19 cellular contexts compared by ENCODE assay signal in genomic region chr4:6480532-6481088, GRCh38. TPM values are rescaled to one million over a fixed set of nuclear protein-coding genes. Genes with fewer than 3 reads are reported as not detected.
"Had no signal": no experiment of that assay in that cellular context is flagged by ENCODE, and none has a peak within 500 bp of the region (broad histone marks: within the 10 kb centered on the region; RNA-seq: fewer than 3 reads in every experiment).

No MANE protein-coding gene starts in this region.

- ATAC-seq: activated naive CD4-positive, alpha-beta T cell treated with anti-CD3 and anti-CD28 coated beads, Interleukin-2, amount 50 U/mL, for 72 hours; gastroesophageal sphincter; SK-N-SH treated with all-trans-retinoic acid at 6 μM for 48 hours had no signal

- FAIRE-seq: endometrium, keratinocyte had no signal

- H3K27ac Mint-ChIP-seq: activated naive CD4-positive, alpha-beta T cell treated with anti-CD3 and anti-CD28 coated beads, Interleukin-2, amount 50 U/mL, for 72 hours; activated T-cell treated with anti-CD3 and anti-CD28 coated beads, Interleukin-2, amount 50 U/mL, for 24 hours; nephron progenitor cell had no signal

- H3K4me3 Mint-ChIP-seq: activated T-cell treated with anti-CD3 and anti-CD28 coated beads, Interleukin-2, amount 50 U/mL, for 24 hours; nephron progenitor cell had no signal

- H3K36me3 Mint-ChIP-seq: activated naive CD4-positive, alpha-beta T cell treated with anti-CD3 and anti-CD28 coated beads, Interleukin-2, amount 50 U/mL, for 72 hours had no signal

- DNase-seq: activated CD4-positive, alpha-beta T cell treated with anti-CD3 and anti-CD28 coated beads, Interleukin-2, amount 50 U/mL, for 1 hour; activated effector memory CD4-positive, alpha-beta T cell treated with Interleukin-2 at 50 U/mL for 16 hours; activated T-cell treated with anti-CD3 and anti-CD28 coated beads, Interleukin-2, amount 50 U/mL, for 24 hours; brain microvascular endothelial cell; cerebellar nuclear complex; dorsolateral prefrontal cortex; left ventricle myocardium inferior; mesenchymal stem cell; nephron progenitor cell; ovary; stimulated activated CD4-positive, alpha-beta T cell treated with anti-CD3 and anti-CD28 coated beads, Interleukin-4, amount 100 ng/mL, for 4 hours; stomach; T-helper 2 cell had no signal

RNA-seq across cellular contexts. Expression of gene PPP2R2C, which starts 8.2 kb away (rescaled TPM):
- total RNA-seq: activated naive CD4-positive, alpha-beta T cell treated with anti-CD3 and anti-CD28 coated beads, Interleukin-2, amount 50 U/mL, for 72 hours; skeletal muscle tissue had no signal
